ENCODE assay signal across 1 cellular context in genomic region chr19:54171736-54172412, GRCh38. TPM values are rescaled to one million over a fixed set of nuclear protein-coding genes. Genes with fewer than 3 reads are reported as not detected.
"Had no signal": no experiment of that assay in that cellular context is flagged by ENCODE, and none has a peak within 500 bp of the region (broad histone marks: within the 10 kb centered on the region; RNA-seq: fewer than 3 reads in every experiment).

No MANE protein-coding gene starts in this region.

RNA-seq across cellular contexts. Expression of gene TMC4, which starts 1.1 kb away (rescaled TPM):
- total RNA-seq: activated CD8-positive, alpha-beta memory T cell treated with anti-CD3 and anti-CD28 coated beads for 36 hours had no signal
